ENCODE assay signal across 12 cellular contexts in the genomic region with DNA sequence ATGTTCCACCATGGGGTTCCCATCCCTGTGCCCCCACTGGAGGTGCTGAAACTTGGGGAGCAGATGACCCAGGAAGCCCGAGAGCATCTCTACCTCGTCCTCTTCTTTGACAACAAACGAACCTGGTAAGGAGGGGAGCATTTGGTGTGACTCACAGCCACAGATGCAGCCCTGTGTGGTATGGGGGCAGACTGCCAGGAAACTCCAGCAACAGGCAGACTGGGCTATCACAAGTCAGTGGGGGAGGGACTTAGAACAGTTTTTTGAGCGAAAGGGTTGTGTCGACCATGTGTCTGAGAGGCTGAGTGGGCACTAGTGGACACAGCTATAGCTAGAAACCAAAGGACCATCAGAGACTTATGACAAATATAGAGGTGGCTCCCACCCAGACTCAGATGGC. TPM values are rescaled to one million over a fixed set of nuclear protein-coding genes. Genes with fewer than 3 reads are reported as not detected.
DNase-seq lines count a peak whose midpoint lies in the region; ATAC-seq and TF ChIP-seq lines count a peak whose summit lies in the region.
"Had no signal": no experiment of that assay in that cellular context is flagged by ENCODE, and none has a peak within 500 bp of the region (broad histone marks: within the 10 kb centered on the region; RNA-seq: fewer than 3 reads in every experiment).

No MANE protein-coding gene starts in this region.

- peaks cover 29% of the 10 kb centered on the region for H3K36me3 Mint-ChIP-seq in chondrocyte (ENCODE audit: low read depth)

- H3K4me3 Mint-ChIP-seq in chondrocyte (ENCODE audit: unreplicated experiment): no peak overlapping the region

- no peak overlapping the region for H3K4me3 ChIP-seq in MG63
- H3K4me3 ChIP-seq in skeletal muscle cell (ENCODE audit: low read depth, low read length): no peak overlapping the region
- H3K4me3 ChIP-seq: breast epithelium had no signal

- no peaks in the 10 kb centered on the region for H3K9me3 ChIP-seq in MG63
- H3K9me3 ChIP-seq: breast epithelium had no signal

- no peaks in the 10 kb centered on the region for H3K27me3 ChIP-seq in MG63
- H3K27me3 ChIP-seq: breast epithelium had no signal

- no peaks in the 10 kb centered on the region for H3K9me3 Mint-ChIP-seq in chondrocyte (ENCODE audit: low read depth)

- peaks cover 38% of the 10 kb centered on the region for H3K4me1 Mint-ChIP-seq in chondrocyte (ENCODE audit: low read depth)

- no peaks in the 10 kb centered on the region for H3K27me3 Mint-ChIP-seq in chondrocyte (ENCODE audit: low read depth)

- peaks cover 16% of the 10 kb centered on the region for H3K36me3 ChIP-seq in MG63

- ATAC-seq in GM21528 (IDR thresholded peaks at IDR 0.05; ENCODE audit: low FRiP score, unreplicated experiment): no peak
- ATAC-seq: esophagus mucosa had no signal

- DNase-seq in NK-92 treated with Interleukin-12 subunit alpha and Interleukin-12 subunit beta, amount 100 ng/mL, for 24 hours (lab: John Stamatoyannopoulos, UW): peak; percentile 48
- DNase-seq in NK-92 (lab: John Stamatoyannopoulos, UW; ENCODE audit: unreplicated experiment) (no peak), MG63 (peak; percentile 35), chondrocyte (ENCODE audit: low spot score) (no peak), skeletal muscle cell (ENCODE audit: low read depth) (peak; percentile 65), OCI-M2 (lab: John Stamatoyannopoulos, UW; ENCODE audit: unreplicated experiment) (no peak), medulla oblongata (ENCODE audit: extremely low spot score) (no peak)
- DNase-seq: 8988T, NCI-H2029 had no signal

- H3K27ac Mint-ChIP-seq in chondrocyte (ENCODE audit: unreplicated experiment): peak overlapping the region; percentile 61

- no peak for TF ChIP-seq CTCF in chondrocyte (IDR thresholded peaks at IDR 0.05)

RNA-seq across cellular contexts. Expression of gene OGG1, which starts 3.4 kb away (rescaled TPM):
- total RNA-seq in MG63 (2014; rRNA removed; shearing (Covaris generic); ENCODE audit: low replicate concordance): 8.0 and 21.4 TPM in 2 replicates
- 23.8 to 26.7 TPM (median 24.2 TPM) in 3 replicates for total RNA-seq in chondrocyte

RNA-seq across cellular contexts. Expression of gene BRPF1, which starts 14.8 kb away (rescaled TPM):
- total RNA-seq in MG63 (2014; rRNA removed; shearing (Covaris generic); ENCODE audit: low replicate concordance): 4.9 and 7.0 TPM in 2 replicates
- 14.6 to 18.8 TPM (median 15.5 TPM) in 3 replicates for total RNA-seq in chondrocyte

RNA-seq across cellular contexts. Expression of gene CAMK1, which starts 23.4 kb away (rescaled TPM):
- total RNA-seq in MG63 (2014; rRNA removed; shearing (Covaris generic); ENCODE audit: low replicate concordance): 2.7 and 5.0 TPM in 2 replicates
- 9.7 to 20.9 TPM (median 19.3 TPM) in 3 replicates for total RNA-seq in chondrocyte

RNA-seq across cellular contexts. Expression of gene CPNE9, which starts 42.7 kb away (rescaled TPM):
- not detected in 2 replicates for total RNA-seq in MG63 (2014; rRNA removed; shearing (Covaris generic); ENCODE audit: low replicate concordance)
- total RNA-seq in chondrocyte: not detected in 3 replicates
- total RNA-seq: breast epithelium, esophagus mucosa had no signal

RNA-seq across cellular contexts. Expression of gene TADA3, which starts 45.9 kb away (rescaled TPM):
- 60.3 and 83.8 TPM in 2 replicates for total RNA-seq in MG63 (2014; rRNA removed; shearing (Covaris generic); ENCODE audit: low replicate concordance)
- 42.2 to 69.9 TPM (median 69.6 TPM) in 3 replicates for total RNA-seq in chondrocyte

Comparison
In these comparisons a context has a peak if more than half of its experiments do, and no peak if none do; other contexts are left out.
1. DNase-seq: peak in NK-92 treated with Interleukin-12 subunit alpha and Interleukin-12 subunit beta, amount 100 ng/mL, for 24 hours (single experiment), MG63 (single experiment) and skeletal muscle cell (single experiment); none in NK-92 (single experiment), chondrocyte (single experiment), OCI-M2 (single experiment) and medulla oblongata (single experiment).